In the genomic region with DNA sequence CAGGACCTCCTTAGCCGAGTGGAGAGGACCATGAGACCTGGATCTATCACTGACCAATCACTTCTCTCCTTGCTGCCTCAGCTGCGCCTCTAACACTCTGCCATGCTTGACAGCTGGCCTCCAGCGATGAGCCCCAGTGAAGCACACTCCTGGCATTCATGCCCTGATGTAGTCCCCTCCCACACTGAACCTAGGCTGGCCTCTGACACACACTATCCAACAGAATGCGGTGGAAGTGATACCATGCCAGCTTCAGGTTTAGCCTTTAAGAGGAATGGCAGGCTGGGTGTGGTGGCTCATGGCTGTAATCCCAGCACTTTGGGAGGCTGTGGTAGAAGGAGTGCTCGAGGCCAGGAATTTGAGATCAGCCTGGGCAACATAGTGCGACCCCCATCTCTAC, we compare ENCODE assay signal across 19 cellular contexts.
DNase-seq lines count a peak whose midpoint lies in the region; ATAC-seq and FAIRE-seq lines count a peak whose summit lies in the region.
"Had no signal": no experiment of that assay in that cellular context is flagged by ENCODE, and none has a peak within 500 bp of the region (broad histone marks: within the 10 kb centered on the region; RNA-seq: fewer than 3 reads in every experiment).

No MANE protein-coding gene starts in this region.

- DNase-seq in NCI-H226: peak; percentile 9
- peak; percentile 70 for DNase-seq in mucosa of gallbladder (ENCODE audit: low spot score)
- no peak for DNase-seq in urothelium cell line (ENCODE audit: low spot score)
- DNase-seq in NCI-H774 (lab: John Stamatoyannopoulos, UW): no peak
- no peak for DNase-seq in nucleus accumbens (lab: John Stamatoyannopoulos, UW)
- DNase-seq: CD4-positive, alpha-beta T cell; DMS153; GF-D8; GOT3; KG1; NCI-H1417; NCI-H187 treated with DMSO at 0.1 percent for 48 hours; NCI-H2227 treated with DMSO at 0.1 percent for 48 hours; PC-3; RPMI8226 had no signal

- ATAC-seq in esophagus mucosa (peak; percentile 89), GM18520 (IDR thresholded peaks at IDR 0.05; ENCODE audit: unreplicated experiment) (no peak)
- ATAC-seq: HepG2, PC-3 had no signal

- FAIRE-seq in urothelium cell line (lab: Jason Lieb, UNC): peak; percentile 40
- FAIRE-seq: A549, HepG2 had no signal

Comparison
In these comparisons a context has a peak if more than half of its experiments do, and no peak if none do; other contexts are left out.
1. DNase-seq: peak in NCI-H226 (single experiment) and mucosa of gallbladder (single experiment); none in urothelium cell line (single experiment), NCI-H774 (single experiment) and nucleus accumbens (0 of 56).